1 cellular context compared by ENCODE assay signal in the genomic region with DNA sequence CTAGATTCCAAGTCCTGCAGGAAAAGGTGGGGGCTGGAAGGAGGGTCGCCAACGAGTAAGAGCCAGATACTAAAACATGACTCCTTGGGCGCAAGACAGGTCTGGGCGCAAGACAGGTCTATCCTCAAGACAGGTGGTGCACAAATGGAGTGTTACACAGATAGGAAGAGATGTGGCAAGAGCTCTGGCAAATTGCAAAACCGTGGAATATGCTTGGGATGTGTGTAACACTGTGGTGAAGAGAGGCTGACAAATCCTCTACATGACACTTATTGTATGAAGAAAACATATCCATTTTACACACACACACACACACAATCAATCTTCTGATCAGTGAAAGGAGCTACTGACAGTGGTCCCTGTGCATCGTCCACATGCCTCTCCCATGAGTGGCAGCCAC.
TF ChIP-seq lines count a peak whose summit lies in the region.

No MANE protein-coding gene starts in this region.

TF ChIP-seq in SK-N-SH treated with all-trans-retinoic acid at 6 μM for 48 hours, 23 proteins besides CTCF, POLR2A, EP300 and RAD21 (continued from another document):
- TF ChIP-seq, protein P1, sequence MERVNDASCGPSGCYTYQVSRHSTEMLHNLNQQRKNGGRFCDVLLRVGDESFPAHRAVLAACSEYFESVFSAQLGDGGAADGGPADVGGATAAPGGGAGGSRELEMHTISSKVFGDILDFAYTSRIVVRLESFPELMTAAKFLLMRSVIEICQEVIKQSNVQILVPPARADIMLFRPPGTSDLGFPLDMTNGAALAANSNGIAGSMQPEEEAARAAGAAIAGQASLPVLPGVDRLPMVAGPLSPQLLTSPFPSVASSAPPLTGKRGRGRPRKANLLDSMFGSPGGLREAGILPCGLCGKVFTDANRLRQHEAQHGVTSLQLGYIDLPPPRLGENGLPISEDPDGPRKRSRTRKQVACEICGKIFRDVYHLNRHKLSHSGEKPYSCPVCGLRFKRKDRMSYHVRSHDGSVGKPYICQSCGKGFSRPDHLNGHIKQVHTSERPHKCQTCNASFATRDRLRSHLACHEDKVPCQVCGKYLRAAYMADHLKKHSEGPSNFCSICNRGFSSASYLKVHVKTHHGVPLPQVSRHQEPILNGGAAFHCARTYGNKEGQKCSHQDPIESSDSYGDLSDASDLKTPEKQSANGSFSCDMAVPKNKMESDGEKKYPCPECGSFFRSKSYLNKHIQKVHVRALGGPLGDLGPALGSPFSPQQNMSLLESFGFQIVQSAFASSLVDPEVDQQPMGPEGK (CRISPR knock-in tag; IDR thresholded peaks at IDR 0.05; ENCODE audit: borderline replicate concordance), result no peak
- TF ChIP-seq RARB (CRISPR knock-in tag; IDR thresholded peaks at IDR 0.05), result no peak
- TF ChIP-seq ARNTL (CRISPR knock-in tag; IDR thresholded peaks at IDR 0.05; ENCODE audit: borderline replicate concordance, low read depth), result no peak
- TF ChIP-seq ZFP30 (CRISPR knock-in tag; IDR thresholded peaks at IDR 0.05), result no peak
- TF ChIP-seq ZNF565 (CRISPR knock-in tag; conservative IDR thresholded peaks at IDR 0.05; ENCODE audit: low read depth), result no peak
- no peak for TF ChIP-seq TCF4 (CRISPR knock-in tag; IDR thresholded peaks at IDR 0.05; ENCODE audit: borderline replicate concordance)
- TF ChIP-seq TSHZ2 (CRISPR knock-in tag; IDR thresholded peaks at IDR 0.05), result no peak
- TF ChIP-seq, protein P2, sequence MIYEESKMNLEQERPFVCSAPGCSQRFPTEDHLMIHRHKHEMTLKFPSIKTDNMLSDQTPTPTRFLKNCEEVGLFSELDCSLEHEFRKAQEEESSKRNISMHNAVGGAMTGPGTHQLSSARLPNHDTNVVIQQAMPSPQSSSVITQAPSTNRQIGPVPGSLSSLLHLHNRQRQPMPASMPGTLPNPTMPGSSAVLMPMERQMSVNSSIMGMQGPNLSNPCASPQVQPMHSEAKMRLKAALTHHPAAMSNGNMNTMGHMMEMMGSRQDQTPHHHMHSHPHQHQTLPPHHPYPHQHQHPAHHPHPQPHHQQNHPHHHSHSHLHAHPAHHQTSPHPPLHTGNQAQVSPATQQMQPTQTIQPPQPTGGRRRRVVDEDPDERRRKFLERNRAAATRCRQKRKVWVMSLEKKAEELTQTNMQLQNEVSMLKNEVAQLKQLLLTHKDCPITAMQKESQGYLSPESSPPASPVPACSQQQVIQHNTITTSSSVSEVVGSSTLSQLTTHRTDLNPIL (CRISPR knock-in tag; IDR thresholded peaks at IDR 0.05; ENCODE audit: low read depth), result no peak
- no peak for TF ChIP-seq OSR1 (CRISPR knock-in tag; IDR thresholded peaks at IDR 0.05)
- TF ChIP-seq BACH2 (CRISPR knock-in tag; IDR thresholded peaks at IDR 0.05; ENCODE audit: borderline replicate concordance), result no peak
- TF ChIP-seq ZNF8 (CRISPR knock-in tag; IDR thresholded peaks at IDR 0.05), result no peak
- no peak for TF ChIP-seq SNAI2 (CRISPR knock-in tag; IDR thresholded peaks at IDR 0.05)
